ENCODE assay signal across 25 cellular contexts in the genomic region with DNA sequence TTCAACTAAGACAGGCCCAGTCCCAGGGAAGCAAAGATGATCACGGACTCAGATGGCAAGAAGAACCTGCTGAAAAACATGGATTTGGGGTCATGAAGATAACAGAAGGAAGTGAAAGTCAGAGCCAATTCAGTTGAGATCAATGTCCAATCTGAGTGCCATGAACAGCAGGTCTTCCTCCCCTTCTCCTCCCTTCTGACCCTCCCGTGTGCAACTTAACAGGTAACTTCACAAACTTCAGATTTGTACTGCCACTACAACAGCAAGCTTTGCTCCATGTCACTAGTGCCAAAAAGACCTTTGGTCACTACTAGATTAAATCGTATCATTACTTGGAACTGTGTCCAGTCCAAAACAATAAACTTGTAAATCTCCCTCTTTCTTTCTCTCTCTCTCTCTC. TPM values are rescaled to one million over a fixed set of nuclear protein-coding genes. Genes with fewer than 3 reads are reported as not detected.
"Had no signal": no experiment of that assay in that cellular context is flagged by ENCODE, and none has a peak within 500 bp of the region (broad histone marks: within the 10 kb centered on the region; RNA-seq: fewer than 3 reads in every experiment).

No MANE protein-coding gene starts in this region.

- H3K9ac ChIP-seq: neural progenitor cell, parathyroid adenoma had no signal

- H3K9me3 ChIP-seq: esophagus squamous epithelium, heart right ventricle, right lobe of liver, suprapubic skin had no signal

- DNase-seq: cerebellar nuclear complex; effector memory CD8-positive, alpha-beta T cell; erythroblast; esophagus squamous epithelium; foreskin melanocyte; glutamatergic neuron; heart right ventricle; hippocampal formation; naive thymus-derived CD4-positive, alpha-beta T cell; right lobe of liver; stimulated activated CD4-positive, alpha-beta T cell treated with anti-CD3 and anti-CD28 coated beads, Interleukin-12 subunit alpha, Interleukin-12 subunit beta, amount 100 ng/mL, for 4 hours; stimulated activated CD4-positive, alpha-beta T cell treated with anti-CD3 and anti-CD28 coated beads, Interleukin-1b, Interleukin-23, amount 100 ng/mL, for 48 hours; stimulated activated CD4-positive, alpha-beta T cell treated with anti-CD3 and anti-CD28 coated beads, Interleukin-4, amount 100 ng/mL, for 1 hour; stimulated activated CD8-positive, alpha-beta memory T cell treated with anti-CD3 and anti-CD28 coated beads, Interleukin-4, amount 100 ng/mL, for 48 hours; stimulated activated naive CD4-positive, alpha-beta T cell; stimulated activated naive CD8-positive, alpha-beta T cell treated with anti-CD3 and anti-CD28 coated beads, Interleukin-15, amount 100 ng/mL, for 72 hours; trophoblast cell had no signal

- H3K4me1 ChIP-seq: esophagus squamous epithelium, neural progenitor cell, parathyroid adenoma, suprapubic skin had no signal

- H3K27me3 ChIP-seq: esophagus squamous epithelium, heart right ventricle, neural progenitor cell, right lobe of liver, suprapubic skin had no signal

- H3K79me2 ChIP-seq: parathyroid adenoma had no signal

- H3K27ac ChIP-seq: esophagus squamous epithelium, heart right ventricle, neural progenitor cell, parathyroid adenoma, right lobe of liver, suprapubic skin had no signal

- H3K4me3 ChIP-seq: esophagus squamous epithelium, heart right ventricle, lung, neural progenitor cell, right lobe of liver, smooth muscle cell, suprapubic skin had no signal

- FAIRE-seq: colon, endometrium, islet of Langerhans had no signal

- H3K36me3 ChIP-seq: esophagus squamous epithelium, heart right ventricle, neural progenitor cell, right lobe of liver, suprapubic skin had no signal

- H3K4me2 ChIP-seq: neural progenitor cell, smooth muscle cell had no signal

- ATAC-seq: effector memory CD8-positive, alpha-beta T cell; heart right ventricle; naive thymus-derived CD4-positive, alpha-beta T cell; stimulated activated naive CD8-positive, alpha-beta T cell treated with anti-CD3 and anti-CD28 coated beads, Interleukin-15, amount 100 ng/mL, for 72 hours had no signal

- H2AFZ ChIP-seq: neural progenitor cell, parathyroid adenoma had no signal

RNA-seq across cellular contexts. Expression of a gene that starts 15.5 kb away (rescaled TPM):
- polyA plus RNA-seq: naive thymus-derived CD4-positive, alpha-beta T cell had no signal
